12 cellular contexts compared by ENCODE assay signal in the genomic region with DNA sequence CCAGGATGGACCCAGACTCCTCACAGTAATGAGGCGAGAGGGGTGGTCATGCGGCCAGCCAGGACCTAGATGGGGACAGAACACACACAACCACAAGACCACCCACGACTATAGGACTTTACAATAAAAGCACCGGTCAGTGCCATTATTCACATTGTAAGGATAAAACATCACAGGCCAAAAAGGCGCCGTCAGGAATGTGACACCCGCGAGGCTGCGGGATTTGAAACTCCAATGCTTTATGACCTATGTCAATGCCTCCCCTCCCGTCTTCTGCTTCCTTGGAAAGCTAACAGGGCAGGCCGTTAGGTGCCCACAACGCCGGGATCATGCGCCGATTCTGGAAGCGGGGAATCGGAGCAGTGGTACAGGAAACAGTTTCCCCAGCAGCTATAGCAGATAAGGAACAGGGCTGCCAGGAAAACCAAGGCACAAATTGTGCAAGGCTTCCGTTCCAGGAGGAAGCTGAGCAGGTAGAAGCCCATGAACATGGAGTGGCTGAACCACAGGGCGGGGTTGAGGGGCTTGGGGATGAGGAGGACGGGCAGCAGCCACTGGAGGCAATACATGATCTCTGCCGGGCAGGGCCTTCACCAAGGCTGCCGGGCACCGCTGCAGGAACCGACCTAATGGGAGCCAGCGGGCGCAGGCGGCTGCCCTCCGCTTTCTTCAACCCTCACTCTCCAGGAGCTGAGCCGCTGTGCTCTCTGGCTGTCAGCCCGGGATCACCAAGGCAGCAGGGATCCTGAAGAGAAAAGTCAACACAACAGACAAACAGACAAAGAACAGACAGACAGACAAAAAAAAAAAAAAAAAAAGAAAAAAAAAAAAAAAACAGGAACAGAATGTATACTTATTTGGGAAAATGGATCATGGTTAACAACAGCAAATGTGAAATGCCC. TPM values are rescaled to one million over a fixed set of nuclear protein-coding genes. Genes with fewer than 3 reads are reported as not detected.
DNase-seq lines count a peak whose midpoint lies in the region; ATAC-seq, FAIRE-seq and TF ChIP-seq lines count a peak whose summit lies in the region.
"Had no signal": no experiment of that assay in that cellular context is flagged by ENCODE, and none has a peak within 500 bp of the region (broad histone marks: within the 10 kb centered on the region; RNA-seq: fewer than 3 reads in every experiment).

No MANE protein-coding gene starts in this region.

- H3K9ac ChIP-seq in astrocyte (ENCODE audit: low read length) (no peak overlapping the region), kidney (ENCODE audit: low read length in 2 of 2) (no peak overlapping the region)

- peaks cover 10% of the 10 kb centered on the region for H3K36me3 ChIP-seq in astrocyte (ENCODE audit: insufficient read depth, low read length)
- H3K36me3 ChIP-seq in right lobe of liver: peaks cover 0 to 38% (median 17%) of the 10 kb centered on the region in 4 donors
- H3K36me3 ChIP-seq in thyroid gland: peaks cover 11 to 20% of the 10 kb centered on the region in 2 donors
- peaks cover 16 to 39% of the 10 kb centered on the region in 2 donors for H3K36me3 ChIP-seq in kidney (ENCODE audit: control insufficient read depth in 1 of 2, insufficient read depth in 2 of 2, low read length in 2 of 2)

- FAIRE-seq in astrocyte (lab: Jason Lieb, UNC) (no peak), kidney (lab: Jason Lieb, UNC) (no peak)

- H3K4me3 ChIP-seq in astrocyte (ENCODE audit: insufficient read depth, low read depth, low read length) (no peak overlapping the region), right lobe of liver (peak overlapping the region in 1 of 3 donors; percentile 26), thyroid gland (replicated peaks in 1 of 3) (no peak overlapping the region), kidney (ENCODE audit: low read length in 2 of 2) (no peak overlapping the region)
- H3K4me3 ChIP-seq: skin epidermis had no signal

- peak overlapping the region; percentile 81 for H3K4me2 ChIP-seq in astrocyte (ENCODE audit: low read length)

- no peak overlapping the region for H3K27ac ChIP-seq in astrocyte (ENCODE audit: low read depth, low read length)
- peak overlapping the region in 1 of 3 donors; percentile 56 for H3K27ac ChIP-seq in right lobe of liver
- peak overlapping the region in 1 of 3 donors; percentile 31 for H3K27ac ChIP-seq in thyroid gland
- no peak overlapping the region for H3K27ac ChIP-seq in kidney (ENCODE audit: low read depth in 2 of 2, low read length in 2 of 2)

- peaks cover 8% of the 10 kb centered on the region for H3K4me1 Mint-ChIP-seq in astrocyte (ENCODE audit: low read depth, unreplicated experiment)

- no peaks in the 10 kb centered on the region for H3K27me3 Mint-ChIP-seq in astrocyte (ENCODE audit: low read depth, unreplicated experiment)

- no peak overlapping the region for H2AFZ ChIP-seq in astrocyte (ENCODE audit: low read depth, low read length)

- H3K9me3 ChIP-seq in astrocyte (ENCODE audit: insufficient read depth, low read depth, low read length): no peaks in the 10 kb centered on the region
- H3K9me3 ChIP-seq in right lobe of liver: no peaks in the 10 kb centered on the region
- H3K9me3 ChIP-seq in thyroid gland: no peaks in the 10 kb centered on the region
- H3K9me3 ChIP-seq in kidney (ENCODE audit: control insufficient read depth in 1 of 2, low read length in 2 of 2): no peaks in the 10 kb centered on the region

- ATAC-seq in right lobe of liver (peak; percentile 71 to 91 (median 82)), GM19023 (IDR thresholded peaks at IDR 0.05; ENCODE audit: unreplicated experiment) (no peak), GM18858 (IDR thresholded peaks at IDR 0.05; ENCODE audit: unreplicated experiment) (no peak)

- H3K4me1 ChIP-seq in astrocyte (ENCODE audit: insufficient read depth, low read length) (peaks cover 27% of the 10 kb centered on the region), right lobe of liver (peaks cover 0 to 30% (median 14%) of the 10 kb centered on the region in 4 donors), thyroid gland (peaks cover 0 to 9% of the 10 kb centered on the region in 2 donors), kidney (ENCODE audit: control insufficient read depth in 1 of 2, insufficient read depth in 1 of 2, low read depth in 1 of 2, low read length in 2 of 2) (peaks cover 5 to 16% of the 10 kb centered on the region in 2 donors)

- H3K79me2 ChIP-seq in astrocyte (ENCODE audit: insufficient read depth, low read length): peaks cover 90% of the 10 kb centered on the region

- H3K27me3 ChIP-seq in astrocyte (ENCODE audit: insufficient read depth, low read length) (no peaks in the 10 kb centered on the region), right lobe of liver (no peaks in the 10 kb centered on the region), thyroid gland (no peaks in the 10 kb centered on the region)

- peak overlapping the region; percentile 57 for H3K4me3 Mint-ChIP-seq in astrocyte (ENCODE audit: unreplicated experiment)

- WGBS in right lobe of liver (ENCODE audit: insufficient coverage, low coverage, low lambda C conversion rate, missing lambda C conversion rate): 50% methylated on average over 14 of the region's 30 CpGs
- 75% methylated on average over 30 of the region's 30 CpGs for WGBS in thyroid gland, 2 donors

- intact Hi-C loops in right lobe of liver (cut with DNase I): loop anchor here in 1 of 2 donors (10.0 kb wide), 1 partner anchor 64 kb away; no protein-coding TSS in a partner anchor
- intact Hi-C loops in thyroid gland (cut with DNase I): no loop called here
- intact Hi-C loops in kidney (cut with DNase I): no loop called here

- peaks cover 99% of the 10 kb centered on the region for H4K20me1 ChIP-seq in astrocyte (ENCODE audit: insufficient read depth, low read length)

- TF ChIP-seq POLR2A in right lobe of liver (IDR thresholded peaks at IDR 0.05) (no peak), thyroid gland (IDR thresholded peaks at IDR 0.05) (no peak)

- H3K9me3 Mint-ChIP-seq in astrocyte (ENCODE audit: unreplicated experiment): no peaks in the 10 kb centered on the region

- peak; percentile 26 for DNase-seq in DMS79 (lab: John Stamatoyannopoulos, UW)
- DNase-seq in DMS79 treated with DMSO at 0.1 percent for 48 hours (lab: John Stamatoyannopoulos, UW): no peak
- no peak for DNase-seq in astrocyte (ENCODE audit: low read depth)
- DNase-seq in right lobe of liver: peak; percentile 60 to 84 (median 78)
- peak; percentile 20 to 24 for DNase-seq in thyroid gland
- DNase-seq in kidney: no peak
- DNase-seq: NCI-H187, T-helper 2 cell had no signal

- TF ChIP-seq CTCF in astrocyte (IDR thresholded peaks at IDR 0.05; ENCODE audit: insufficient read depth, low read depth, low read length): no peak
- TF ChIP-seq CTCF in right lobe of liver (IDR thresholded peaks at IDR 0.05): no peak
- no peak for TF ChIP-seq CTCF in thyroid gland (IDR thresholded peaks at IDR 0.05)
- no peak for TF ChIP-seq CTCF in kidney (IDR thresholded peaks at IDR 0.05; ENCODE audit: borderline replicate concordance, extremely low read depth, insufficient read depth)

- H3K36me3 Mint-ChIP-seq in astrocyte (ENCODE audit: low read depth, unreplicated experiment): peaks cover 47% of the 10 kb centered on the region

- no peak overlapping the region for H3K27ac Mint-ChIP-seq in astrocyte (ENCODE audit: unreplicated experiment)

RNA-seq across cellular contexts. Expression of gene NNAT, which starts 2.2 kb away (rescaled TPM):
- total RNA-seq in astrocyte: 3.1 and 3.6 TPM in 2 replicates
- not detected for total RNA-seq in right lobe of liver
- total RNA-seq in thyroid gland: 1 to 10 TPM in 3 of 4 donors, under 1 TPM in 1; 0.45 to 4.9 (median 1.6) TPM
- 0.25 TPM for total RNA-seq in kidney
- polyA plus RNA-seq in kidney (ENCODE audit: insufficient read depth, low read depth, low replicate concordance): not detected
- total RNA-seq: A172 had no signal

RNA-seq across cellular contexts. Expression of gene BLCAP, which starts 8.8 kb away (rescaled TPM):
- total RNA-seq in astrocyte: 96.5 and 111 TPM in 2 replicates
- 10 to 100 TPM; 32.7 to 75.5 (median 47.8) TPM for total RNA-seq in right lobe of liver
- 10 to 100 TPM; 56.6 to 80.3 (median 64.5) TPM for total RNA-seq in thyroid gland
- 76.1 TPM for total RNA-seq in kidney
- polyA plus RNA-seq in kidney (ENCODE audit: insufficient read depth, low read depth, low replicate concordance): 106 TPM

Comparison
In these comparisons a context has a peak if more than half of its experiments do, and no peak if none do; other contexts are left out.
1. DNase-seq: peak in DMS79 (single experiment), right lobe of liver (3 of 3) and thyroid gland (2 of 2); none in DMS79 treated with DMSO at 0.1 percent for 48 hours (single experiment), astrocyte (single experiment) and kidney (single experiment).
2. ATAC-seq: peak in right lobe of liver (4 of 4); none in GM19023 (single experiment) and GM18858 (single experiment).